Comparison of ENCODE assay signal across 27 cellular contexts in genomic region chr19:33823341-33823740, GRCh38. TPM values are rescaled to one million over a fixed set of nuclear protein-coding genes. Genes with fewer than 3 reads are reported as not detected.
DNase-seq lines count a peak whose midpoint lies in the region; ATAC-seq lines count a peak whose summit lies in the region.
"Had no signal": no experiment of that assay in that cellular context is flagged by ENCODE, and none has a peak within 500 bp of the region (broad histone marks: within the 10 kb centered on the region; RNA-seq: fewer than 3 reads in every experiment).

No MANE protein-coding gene starts in this region.

- H3K36me3 Mint-ChIP-seq in activated CD8-positive, alpha-beta memory T cell treated with anti-CD3 and anti-CD28 coated beads, Interleukin-2, amount 10 ng/mL, durations not matched to agents 7 days and 5 days = no peaks in the 10 kb centered on the region
- H3K36me3 Mint-ChIP-seq: CD4-positive, CD25-positive, alpha-beta regulatory T cell had no signal

- H3K27me3 Mint-ChIP-seq in activated CD8-positive, alpha-beta memory T cell treated with anti-CD3 and anti-CD28 coated beads, Interleukin-2, amount 10 ng/mL, durations not matched to agents 7 days and 5 days = peaks cover 23% of the 10 kb centered on the region

- H3K4me1 Mint-ChIP-seq in activated CD8-positive, alpha-beta memory T cell treated with anti-CD3 and anti-CD28 coated beads, Interleukin-2, amount 10 ng/mL, durations not matched to agents 7 days and 5 days = peaks cover 21% of the 10 kb centered on the region

- CTCF ChIA-PET in activated CD8-positive, alpha-beta memory T cell treated with anti-CD3 and anti-CD28 coated beads, Interleukin-2, amount 10 ng/mL, durations not matched to agents 7 days and 5 days (lab: Charles Lee) = no interaction called here

- H3K9me3 Mint-ChIP-seq in activated CD8-positive, alpha-beta memory T cell treated with anti-CD3 and anti-CD28 coated beads, Interleukin-2, amount 10 ng/mL, durations not matched to agents 7 days and 5 days (ENCODE audit: low read depth) = no peaks in the 10 kb centered on the region
- H3K9me3 Mint-ChIP-seq: CD4-positive, CD25-positive, alpha-beta regulatory T cell; GM23338; H9; HFFc6; IgD-negative memory B cell had no signal

- ATAC-seq in activated CD8-positive, alpha-beta memory T cell treated with anti-CD3 and anti-CD28 coated beads, Interleukin-2, amount 10 ng/mL, durations not matched to agents 7 days and 5 days = no peak
- ATAC-seq in HG03135 (IDR thresholded peaks at IDR 0.05; ENCODE audit: unreplicated experiment) = no peak
- ATAC-seq: GM23338 had no signal

- H3K27ac Mint-ChIP-seq in activated CD8-positive, alpha-beta memory T cell treated with anti-CD3 and anti-CD28 coated beads, Interleukin-2, amount 10 ng/mL, durations not matched to agents 7 days and 5 days = no peak overlapping the region
- H3K27ac Mint-ChIP-seq: CD4-positive, CD25-positive, alpha-beta regulatory T cell; GM23338; H9; HFFc6 had no signal

- peak; percentile 9 for DNase-seq in activated CD8-positive, alpha-beta memory T cell treated with anti-CD3 and anti-CD28 coated beads for 24 hours
- no peak for DNase-seq in activated CD8-positive, alpha-beta memory T cell treated with anti-CD3 and anti-CD28 coated beads, Interleukin-2, amount 50 U/mL, for 4 hours
- DNase-seq in activated CD8-positive, alpha-beta memory T cell treated with anti-CD3 and anti-CD28 coated beads, Interleukin-2, amount 10 ng/mL, durations not matched to agents 7 days and 5 days = peak; percentile 23
- DNase-seq in mesenteric fat pad (ENCODE audit: low spot score) (peak; percentile 47), ureter (ENCODE audit: low spot score) (peak; percentile 32), EL (no peak), iPS-NIHi11 (ENCODE audit: low spot score) (no peak)
- DNase-seq: 8988T; ACHN; CD4-positive, CD25-positive, alpha-beta regulatory T cell; DMS153; DND-41; H9; HFFc6; MM.1S; NCI-H1417; NCI-H1694; NCI-H2029 treated with DMSO at 0.1 percent for 48 hours; NCI-H446 treated with DMSO at 0.1 percent for 48 hours; NCI-H526; NCI-H82; NK-92 treated with Interleukin-12 subunit alpha and Interleukin-12 subunit beta, amount 100 ng/mL, for 24 hours; RPMI8226; SHP77 had no signal

- H3K4me3 Mint-ChIP-seq in activated CD8-positive, alpha-beta memory T cell treated with anti-CD3 and anti-CD28 coated beads, Interleukin-2, amount 10 ng/mL, durations not matched to agents 7 days and 5 days = no peak overlapping the region
- H3K4me3 Mint-ChIP-seq: CD4-positive, CD25-positive, alpha-beta regulatory T cell; GM23338; H9; HFFc6; IgD-negative memory B cell had no signal

RNA-seq across cellular contexts. Expression of gene KCTD15, which starts 26.7 kb away (rescaled TPM):
- total RNA-seq in activated CD8-positive, alpha-beta memory T cell treated with anti-CD3 and anti-CD28 coated beads, Interleukin-2, amount 10 ng/mL, durations not matched to agents 7 days and 5 days = 1 to 10 TPM in 1 of 2 experiments, under 1 TPM in 1; 0.67 to 1.7 TPM
- total RNA-seq in mesenteric fat pad (18.4 TPM), ureter (49.3 TPM)

Comparison
In these comparisons a context has a peak if more than half of its experiments do, and no peak if none do; other contexts are left out.
1. DNase-seq: peak in activated CD8-positive, alpha-beta memory T cell treated with anti-CD3 and anti-CD28 coated beads for 24 hours (single experiment), activated CD8-positive, alpha-beta memory T cell treated with anti-CD3 and anti-CD28 coated beads, Interleukin-2, amount 10 ng/mL, durations not matched to agents 7 days and 5 days (single experiment), mesenteric fat pad (single experiment) and ureter (single experiment); none in activated CD8-positive, alpha-beta memory T cell treated with anti-CD3 and anti-CD28 coated beads, Interleukin-2, amount 50 U/mL, for 4 hours (single experiment), EL (single experiment) and iPS-NIHi11 (single experiment).